ENCODE assay signal across 13 cellular contexts in genomic region chr16:27246439-27246838, GRCh38. TPM values are rescaled to one million over a fixed set of nuclear protein-coding genes. Genes with fewer than 3 reads are reported as not detected.
DNase-seq lines count a peak whose midpoint lies in the region; ATAC-seq and TF ChIP-seq lines count a peak whose summit lies in the region.
"Had no signal": no experiment of that assay in that cellular context is flagged by ENCODE, and none has a peak within 500 bp of the region (broad histone marks: within the 10 kb centered on the region; RNA-seq: fewer than 3 reads in every experiment).

No MANE protein-coding gene starts in this region.

- ATAC-seq in gastroesophageal sphincter (no peak), HG03457 (IDR thresholded peaks at IDR 0.05; ENCODE audit: unreplicated experiment) (no peak), HG02759 (IDR thresholded peaks at IDR 0.05; ENCODE audit: unreplicated experiment) (no peak)

- no peak overlapping the region for H3K4me3 ChIP-seq in gastroesophageal sphincter
- H3K4me3 ChIP-seq in stomach smooth muscle (ENCODE audit: low read length in 2 of 2) = no peak overlapping the region
- H3K4me3 ChIP-seq: prostate gland had no signal

- CTCF ChIA-PET in activated CD4-positive, alpha-beta memory T cell treated with anti-CD3 and anti-CD28 coated beads, Interleukin-2, amount 10 ng/mL, durations not matched to agents 7 days and 5 days (lab: Charles Lee) = no interaction called here

- peaks cover 66% of the 10 kb centered on the region for H3K4me1 Mint-ChIP-seq in T-helper 1 cell treated with Interleukin-12 subunit alpha and Interleukin-12 subunit beta and Interleukin-4 antibody, amounts not matched to agents 30 μg/mL and 1 μg/mL, for 36 hours (ENCODE audit: low read depth)
- H3K4me1 Mint-ChIP-seq in activated CD4-positive, alpha-beta memory T cell treated with anti-CD3 and anti-CD28 coated beads, Interleukin-2, amount 10 ng/mL, durations not matched to agents 7 days and 5 days = peaks cover 79% of the 10 kb centered on the region

- H3K27ac ChIP-seq in gastroesophageal sphincter = peak overlapping the region in 3 of 4 donors; percentile 81 to 85 (median 84)
- peak overlapping the region; percentile 91 for H3K27ac ChIP-seq in stomach smooth muscle (ENCODE audit: low read length)

- H3K27me3 Mint-ChIP-seq in T-helper 1 cell treated with Interleukin-12 subunit alpha and Interleukin-12 subunit beta and Interleukin-4 antibody, amounts not matched to agents 30 μg/mL and 1 μg/mL, for 36 hours (ENCODE audit: low read depth) = no peaks in the 10 kb centered on the region
- H3K27me3 Mint-ChIP-seq in activated CD4-positive, alpha-beta memory T cell treated with anti-CD3 and anti-CD28 coated beads, Interleukin-2, amount 10 ng/mL, durations not matched to agents 7 days and 5 days = no peaks in the 10 kb centered on the region

- no peak for TF ChIP-seq EP300 in gastroesophageal sphincter (IDR thresholded peaks at IDR 0.05)

- TF ChIP-seq POLR2A in gastroesophageal sphincter (IDR thresholded peaks at IDR 0.05) = no peak

- POLR2A ChIA-PET in activated CD4-positive, alpha-beta memory T cell treated with anti-CD3 and anti-CD28 coated beads, Interleukin-2, amount 10 ng/mL, durations not matched to agents 7 days and 5 days (lab: Charles Lee) = interaction anchor here (1.5 to 14.5 kb wide), 3 partner anchors 9 to 26 kb away, joined by 3 to 243 read pairs (median 114); partner anchors contain the start of gene NSMCE1

- peak overlapping the region; percentile 35 for H3K27ac Mint-ChIP-seq in T-helper 1 cell treated with Interleukin-12 subunit alpha and Interleukin-12 subunit beta and Interleukin-4 antibody, amounts not matched to agents 30 μg/mL and 1 μg/mL, for 36 hours
- H3K27ac Mint-ChIP-seq in activated CD4-positive, alpha-beta memory T cell treated with anti-CD3 and anti-CD28 coated beads, Interleukin-2, amount 10 ng/mL, durations not matched to agents 7 days and 5 days = peak overlapping the region; percentile 76
- H3K27ac Mint-ChIP-seq: mesothelial cell of epicardium had no signal

- no peaks in the 10 kb centered on the region for H3K27me3 ChIP-seq in gastroesophageal sphincter
- H3K27me3 ChIP-seq in stomach smooth muscle (ENCODE audit: control insufficient read depth in 1 of 2, insufficient read depth in 2 of 2, low read length in 2 of 2) = no peaks in the 10 kb centered on the region

- H3K9me3 ChIP-seq in gastroesophageal sphincter (no peaks in the 10 kb centered on the region), stomach smooth muscle (ENCODE audit: control insufficient read depth in 2 of 2, low read length in 2 of 2) (no peaks in the 10 kb centered on the region)
- H3K9me3 ChIP-seq: prostate gland had no signal

- TF ChIP-seq CTCF in gastroesophageal sphincter (IDR thresholded peaks at IDR 0.05) = no peak

- H3K4me3 Mint-ChIP-seq in T-helper 1 cell treated with Interleukin-12 subunit alpha and Interleukin-12 subunit beta and Interleukin-4 antibody, amounts not matched to agents 30 μg/mL and 1 μg/mL, for 36 hours = no peak overlapping the region
- no peak overlapping the region for H3K4me3 Mint-ChIP-seq in activated CD4-positive, alpha-beta memory T cell treated with anti-CD3 and anti-CD28 coated beads, Interleukin-2, amount 10 ng/mL, durations not matched to agents 7 days and 5 days
- H3K4me3 Mint-ChIP-seq: mesothelial cell of epicardium had no signal

- no peaks in the 10 kb centered on the region for H3K9me3 Mint-ChIP-seq in T-helper 1 cell treated with Interleukin-12 subunit alpha and Interleukin-12 subunit beta and Interleukin-4 antibody, amounts not matched to agents 30 μg/mL and 1 μg/mL, for 36 hours
- peaks cover 3% of the 10 kb centered on the region for H3K9me3 Mint-ChIP-seq in activated CD4-positive, alpha-beta memory T cell treated with anti-CD3 and anti-CD28 coated beads, Interleukin-2, amount 10 ng/mL, durations not matched to agents 7 days and 5 days
- H3K9me3 Mint-ChIP-seq: mesothelial cell of epicardium had no signal

- 38 to 75% methylated on average over 3 of the region's 4 CpGs for WGBS in gastroesophageal sphincter (ENCODE audit: low coverage in 1 of 2), 2 donors

- H3K4me1 ChIP-seq in gastroesophageal sphincter (peaks cover 0 to 75% (median 20%) of the 10 kb centered on the region in 3 donors), stomach smooth muscle (ENCODE audit: control insufficient read depth, insufficient read depth, low read length) (peaks cover 50% of the 10 kb centered on the region)

- no peak overlapping the region for H3K9ac ChIP-seq in stomach smooth muscle (ENCODE audit: low read length in 2 of 2)

- peaks cover 47% of the 10 kb centered on the region for H3K36me3 Mint-ChIP-seq in T-helper 1 cell treated with Interleukin-12 subunit alpha and Interleukin-12 subunit beta and Interleukin-4 antibody, amounts not matched to agents 30 μg/mL and 1 μg/mL, for 36 hours (ENCODE audit: low read depth)
- H3K36me3 Mint-ChIP-seq in activated CD4-positive, alpha-beta memory T cell treated with anti-CD3 and anti-CD28 coated beads, Interleukin-2, amount 10 ng/mL, durations not matched to agents 7 days and 5 days (ENCODE audit: low read depth) = peaks cover 64% of the 10 kb centered on the region
- H3K36me3 Mint-ChIP-seq: mesothelial cell of epicardium had no signal

- H3K36me3 ChIP-seq in gastroesophageal sphincter (no peaks in the 10 kb centered on the region), stomach smooth muscle (ENCODE audit: control insufficient read depth in 2 of 2, insufficient read depth in 2 of 2, low read length in 2 of 2) (no peaks in the 10 kb centered on the region)
- H3K36me3 ChIP-seq: prostate gland had no signal

- DNase-seq in T-helper 1 cell (no peak), KG1 (lab: John Stamatoyannopoulos, UW) (no peak)
- DNase-seq in activated CD4-positive, alpha-beta memory T cell treated with anti-CD3 and anti-CD28 coated beads, Interleukin-2, amount 10 ng/mL, durations not matched to agents 7 days and 5 days = no peak
- DNase-seq: 8988T; NCI-H748 treated with DMSO at 0.1 percent for 48 hours; stimulated activated CD4-positive, alpha-beta T cell treated with anti-CD3 and anti-CD28 coated beads, Interleukin-4, amount 100 ng/mL, for 4 hours had no signal

RNA-seq across cellular contexts. Expression of gene NSMCE1, which starts 22.1 kb away (rescaled TPM):
- 100 to 1,000 TPM; 100 to 106 TPM for total RNA-seq in activated CD4-positive, alpha-beta memory T cell treated with anti-CD3 and anti-CD28 coated beads, Interleukin-2, amount 10 ng/mL, durations not matched to agents 7 days and 5 days
- total RNA-seq in gastroesophageal sphincter = 10 to 100 TPM; 48.4 to 66.0 (median 63.3) TPM

RNA-seq across cellular contexts. Expression of gene KDM8, which starts 43.1 kb away (rescaled TPM):
- 10 to 100 TPM; 12.7 to 14.3 TPM for total RNA-seq in activated CD4-positive, alpha-beta memory T cell treated with anti-CD3 and anti-CD28 coated beads, Interleukin-2, amount 10 ng/mL, durations not matched to agents 7 days and 5 days
- 10 to 100 TPM in 1 of 4 donors, 1 to 10 TPM in 3; 1.9 to 12.0 (median 4.0) TPM for total RNA-seq in gastroesophageal sphincter
